8 cellular contexts compared by ENCODE assay signal in the genomic region with DNA sequence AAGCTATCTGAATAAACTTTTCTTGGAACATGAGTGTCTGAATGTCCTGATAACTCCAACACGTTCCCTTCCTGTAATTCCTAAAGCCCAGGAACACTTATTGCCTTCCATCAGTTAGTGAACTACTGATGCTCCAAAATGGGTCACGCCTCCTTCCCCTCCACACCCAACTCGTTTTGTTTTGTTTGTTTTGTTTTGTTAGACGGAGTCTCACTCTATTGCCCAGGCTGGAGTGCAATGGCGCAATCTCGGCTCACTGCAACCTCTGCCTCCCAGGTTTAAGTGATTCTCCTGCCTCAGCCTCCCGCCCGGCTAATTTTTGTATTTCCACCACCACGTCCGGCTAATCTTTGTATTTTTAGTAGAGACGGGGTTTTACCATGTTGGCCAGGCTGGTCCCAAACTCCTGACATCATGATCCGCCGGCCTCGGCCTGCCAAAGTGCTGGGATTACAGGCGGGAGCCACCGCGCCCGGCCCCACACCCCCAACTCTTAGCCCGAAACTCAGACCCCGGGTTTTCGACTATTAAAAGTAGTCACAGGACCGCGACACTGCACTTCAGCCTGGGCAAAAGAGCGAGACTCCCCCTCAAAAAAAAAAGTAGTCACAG. TPM values are rescaled to one million over a fixed set of nuclear protein-coding genes. Genes with fewer than 3 reads are reported as not detected.
A peak's percentile ranks its signal among the peaks of the same experiment; 100 is the strongest.
DNase-seq lines count a peak whose midpoint lies in the region; ATAC-seq, FAIRE-seq and TF ChIP-seq lines count a peak whose summit lies in the region.

No MANE protein-coding gene starts in this region.

- DNase-seq in DND-41: no peak
- DNase-seq in HFF-Myc (ENCODE audit: extremely low read depth, low read depth): no peak
- no peak for DNase-seq in T-helper 17 cell
- DNase-seq in left ventricle myocardium inferior: no peak
- no peak for DNase-seq in stomach
- DNase-seq in RCC 7860 (ENCODE audit: low spot score): no peak
- no peak for DNase-seq in activated CD4-positive, CD25-positive, alpha-beta regulatory T cell (lab: John Stamatoyannopoulos, UW)
- DNase-seq in SW 1271 (lab: John Stamatoyannopoulos, UW): no peak

- peaks cover 28% of the 10 kb centered on the region for H3K4me1 ChIP-seq in DND-41 (ENCODE audit: insufficient read depth, low read length)
- H3K4me1 ChIP-seq in left ventricle myocardium inferior: peaks cover 51% of the 10 kb centered on the region
- H3K4me1 ChIP-seq in stomach: peaks cover 12 to 41% (median 29%) of the 10 kb centered on the region in 4 donors

- H3K79me2 ChIP-seq in DND-41 (ENCODE audit: insufficient read depth, low read length): peaks cover 33% of the 10 kb centered on the region

- TF ChIP-seq EP300 in stomach (IDR thresholded peaks at IDR 0.05): no peak

- H2AFZ ChIP-seq in DND-41 (ENCODE audit: low read depth, low read length): peak overlapping the region; percentile 59

- H3K27ac Mint-ChIP-seq in T-helper 17 cell: no peak overlapping the region

- peak; percentile 35 for ATAC-seq in DND-41 (ENCODE audit: insufficient read depth, low read depth)
- peak; percentile 4 for ATAC-seq in T-helper 17 cell

- no peaks in the 10 kb centered on the region for H3K27me3 Mint-ChIP-seq in T-helper 17 cell

- FAIRE-seq in RCC 7860 (lab: Jason Lieb, UNC): no peak

- peak overlapping the region; percentile 74 for H3K4me2 ChIP-seq in DND-41 (ENCODE audit: insufficient read depth, low read length)

- TF ChIP-seq CTCF in DND-41 (IDR thresholded peaks at IDR 0.05; ENCODE audit: borderline replicate concordance, extremely low read depth, low read length, poor library complexity, severe bottlenecking): no peak
- no peak for TF ChIP-seq CTCF in HFF-Myc (IDR thresholded peaks at IDR 0.05; ENCODE audit: low read depth, low read length, missing control alignments)
- TF ChIP-seq CTCF in left ventricle myocardium inferior (IDR thresholded peaks at IDR 0.05; ENCODE audit: borderline replicate concordance): no peak
- no peak for TF ChIP-seq CTCF in stomach (IDR thresholded peaks at IDR 0.05)

- H3K27me3 ChIP-seq in DND-41 (ENCODE audit: insufficient read depth, low read length, poor library complexity) (no peaks in the 10 kb centered on the region), left ventricle myocardium inferior (ENCODE audit: low read depth) (no peaks in the 10 kb centered on the region), stomach (no peaks in the 10 kb centered on the region)

- 1 to 4% (median 2%) methylated on average over 24 of the region's 24 CpGs for WGBS in stomach, 5 donors

- no peak overlapping the region for H3K4me3 Mint-ChIP-seq in T-helper 17 cell

- intact Hi-C loops in left ventricle myocardium inferior (cut with micrococcal nuclease): no loop called here
- intact Hi-C loops in stomach (cut with DNase I; ENCODE audit: low total_unique reads): no loop called here

- H3K9ac ChIP-seq in DND-41 (ENCODE audit: low read depth, low read length): peak overlapping the region; percentile 62

- TF ChIP-seq POLR2A in stomach (IDR thresholded peaks at IDR 0.05): no peak

- H3K36me3 Mint-ChIP-seq in T-helper 17 cell (ENCODE audit: low read depth): no peaks in the 10 kb centered on the region

- H3K9me3 ChIP-seq in DND-41 (ENCODE audit: insufficient read depth, low read length, severe bottlenecking) (no peaks in the 10 kb centered on the region), T-helper 17 cell (ENCODE audit: control insufficient read depth, low read length, poor library complexity, severe bottlenecking) (no peaks in the 10 kb centered on the region), left ventricle myocardium inferior (replicated peaks) (no peaks in the 10 kb centered on the region), stomach (no peaks in the 10 kb centered on the region)

- H3K4me1 Mint-ChIP-seq in T-helper 17 cell: no peaks in the 10 kb centered on the region

- peaks cover 6% of the 10 kb centered on the region; the same call in 1 of the 2 replicates for H4K20me1 ChIP-seq in DND-41 (ENCODE audit: insufficient read depth, low read length)

- H3K36me3 ChIP-seq in DND-41 (ENCODE audit: insufficient read depth, low read length): no peaks in the 10 kb centered on the region
- no peaks in the 10 kb centered on the region for H3K36me3 ChIP-seq in left ventricle myocardium inferior
- H3K36me3 ChIP-seq in stomach: no peaks in the 10 kb centered on the region

- H3K27ac ChIP-seq in DND-41 (ENCODE audit: low read length) (peak overlapping the region; percentile 25; the same call in 1 of the 2 replicates), left ventricle myocardium inferior (replicated peaks) (peak overlapping the region; percentile 89), stomach (peak overlapping the region; percentile 83 to 89 (median 86))

- peak overlapping the region; percentile 35 to 59; a peak in 3 of 4 replicates for H3K4me3 ChIP-seq in DND-41 (ENCODE audit: low read depth in 1 of 2, low read length in 2 of 2)
- H3K4me3 ChIP-seq in HFF-Myc (replicated peaks; ENCODE audit: low read depth, low read length): peak overlapping the region; percentile 87
- H3K4me3 ChIP-seq in left ventricle myocardium inferior: peak overlapping the region; percentile 88
- H3K4me3 ChIP-seq in stomach: peak overlapping the region; percentile 90 to 97 (median 96)

RNA-seq across cellular contexts. Expression of gene IER3IP1, which starts 0.8 kb away (rescaled TPM):
- total RNA-seq in T-helper 17 cell (1 to 10 TPM; 4.9 to 5.0 TPM), left ventricle myocardium inferior (9.6 TPM), stomach (10 to 100 TPM in 2 of 5 donors, 1 to 10 TPM in 1, under 1 TPM in 2; under 0.01 to 39.1 (median 8.3) TPM)
- 10 to 100 TPM; 11.3 to 12.8 (median 12.7) TPM for polyA plus RNA-seq in stomach

RNA-seq across cellular contexts. Expression of gene HDHD2, which starts 25.1 kb away (rescaled TPM):
- total RNA-seq in T-helper 17 cell (10 to 100 TPM; 16.6 to 23.5 TPM), left ventricle myocardium inferior (42.3 TPM), stomach (10 to 100 TPM; 14.5 to 93.7 (median 23.9) TPM)
- 10 to 100 TPM; 16.2 to 26.4 (median 22.4) TPM for polyA plus RNA-seq in stomach

Comparison
In these comparisons a context has a peak if more than half of its experiments do, and no peak if none do; other contexts are left out.
1. H3K27ac ChIP-seq: peak in every context shown above with its lines; median percentile 89 in left ventricle myocardium inferior; 86 in stomach; 25 in DND-41.